Comparison of ENCODE assay signal across 31 cellular contexts in the genomic region with DNA sequence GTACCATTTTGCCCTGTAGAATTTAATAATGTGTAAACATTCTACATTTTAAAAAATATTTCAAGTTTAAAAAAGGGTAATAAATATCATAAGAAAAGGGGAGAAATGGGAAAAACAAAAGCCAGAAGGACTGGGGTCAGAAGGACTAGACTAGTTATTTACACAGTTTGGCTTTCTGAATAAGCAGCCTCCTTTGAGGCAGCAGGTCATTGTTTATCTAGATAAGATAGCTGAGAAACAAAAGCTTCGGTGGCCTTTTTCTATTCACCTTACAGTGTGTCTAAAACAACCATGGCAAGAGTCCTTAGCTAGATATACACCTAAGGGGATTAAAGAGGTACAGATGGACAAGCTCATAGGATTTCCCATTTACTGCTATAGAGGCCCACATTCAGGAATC.
"Had no signal": no experiment of that assay in that cellular context is flagged by ENCODE, and none has a peak within 500 bp of the region (broad histone marks: within the 10 kb centered on the region; RNA-seq: fewer than 3 reads in every experiment).

No MANE protein-coding gene starts in this region.

- H3K36me3 ChIP-seq: adrenal gland, cardiac muscle cell, colonic mucosa, gastrocnemius medialis, left ventricle myocardium inferior, neutrophil, sigmoid colon, stomach, thyroid gland, upper lobe of left lung, vagina, WERI-Rb-1 had no signal

- H3K9me3 ChIP-seq: adrenal gland, colonic mucosa, gastrocnemius medialis, left ventricle myocardium inferior, neutrophil, sigmoid colon, stomach, thyroid gland, upper lobe of left lung, vagina had no signal

- DNase-seq: activated CD4-positive, alpha-beta T cell treated with anti-CD3 and anti-CD28 coated beads for 48 hours; activated CD4-positive, alpha-beta T cell treated with anti-CD3 and anti-CD28 coated beads, Interleukin-2, amount 50 U/mL, for 48 hours; activated CD8-positive, alpha-beta memory T cell treated with anti-CD3 and anti-CD28 coated beads, Interleukin-2, amount 50 U/mL, for 4 hours; activated effector memory CD4-positive, alpha-beta T cell treated with anti-CD3 and anti-CD28 coated beads, Interleukin-2, amount 50 U/mL, for 16 hours; activated naive CD4-positive, alpha-beta T cell treated with anti-CD3 and anti-CD28 coated beads for 36 hours; activated naive CD8-positive, alpha-beta T cell treated with anti-CD3 and anti-CD28 coated beads for 36 hours; activated T-cell treated with anti-CD3 and anti-CD28 coated beads, Interleukin-2, amount 50 U/mL, for 1 hour; adrenal gland; aorta; cerebellar nuclear complex; colonic mucosa; effector CD8-positive, alpha-beta T cell; erythroblast; gastrocnemius medialis; glutamatergic neuron; islet precursor cell; left ventricle myocardium inferior; sigmoid colon; small intestine; stimulated activated CD4-positive, alpha-beta T cell treated with anti-CD3 and anti-CD28 coated beads, Interleukin-1b, Interleukin-23, amount 100 ng/mL, for 48 hours; stimulated activated CD4-positive, alpha-beta T cell treated with anti-CD3 and anti-CD28 coated beads, Interleukin-4, amount 100 ng/mL, for 4 hours; stimulated activated CD8-positive, alpha-beta memory T cell treated with anti-CD3 and anti-CD28 coated beads, Interleukin-4, amount 100 ng/mL, for 48 hours; stomach; thyroid gland; upper lobe of left lung; WERI-Rb-1 had no signal

- ATAC-seq: activated CD4-positive, CD25-positive, alpha-beta regulatory T cell treated with anti-CD3 and anti-CD28 coated beads, Interleukin-2, amount 50 U/mL, for 24 hours; gastrocnemius medialis; stimulated activated memory B cell treated with anti-CD40 and anti-IgM and Interleukin-4, amounts not matched to agents 10 μg/mL and 1 μg/mL and 100 μg/mL, for 72 hours had no signal

- H3K4me1 ChIP-seq: adrenal gland, colonic mucosa, gastrocnemius medialis, left ventricle myocardium inferior, sigmoid colon, stomach, thyroid gland, upper lobe of left lung, vagina had no signal

- FAIRE-seq: small intestine had no signal

- H3K27me3 ChIP-seq: adrenal gland, cardiac muscle cell, colonic mucosa, gastrocnemius medialis, neutrophil, sigmoid colon, stomach, thyroid gland, upper lobe of left lung, vagina had no signal

- H3K4me3 ChIP-seq: adrenal gland, cardiac muscle cell, colonic mucosa, gastrocnemius medialis, left ventricle myocardium inferior, sigmoid colon, stomach, thyroid gland, upper lobe of left lung, vagina had no signal

- H3K27ac ChIP-seq: adrenal gland, cardiac muscle cell, colonic mucosa, gastrocnemius medialis, left ventricle myocardium inferior, neutrophil, sigmoid colon, stomach, thyroid gland, upper lobe of left lung, vagina, WERI-Rb-1 had no signal
